Comparison of ENCODE assay signal across 1 cellular context in genomic region chr1:62905309-62905708, GRCh38.
TF ChIP-seq lines count a peak whose summit lies in the region.

No MANE protein-coding gene starts in this region.

TF ChIP-seq in GM23338, 12 proteins besides CTCF, POLR2A, EP300 and RAD21 (continued from another document):
- TF ChIP-seq ZNF462 (CRISPR knock-in tag; IDR thresholded peaks at IDR 0.05) (no peak), POLR2AphosphoS5 (IDR thresholded peaks at IDR 0.05; ENCODE audit: low read depth) (no peak), EZH2 (IDR thresholded peaks at IDR 0.05; ENCODE audit: low read depth, unreplicated experiment) (no peak), STAT1 (IDR thresholded peaks at IDR 0.05; ENCODE audit: unreplicated experiment) (no peak), NANOG (IDR thresholded peaks at IDR 0.05; ENCODE audit: borderline replicate concordance) (no peak), JUNB (IDR thresholded peaks at IDR 0.05; ENCODE audit: unreplicated experiment) (no peak)
